8 cellular contexts compared by ENCODE assay signal in genomic region chr2:232634319-232635150, GRCh38. TPM values are rescaled to one million over a fixed set of nuclear protein-coding genes. Genes with fewer than 3 reads are reported as not detected.
A peak's percentile ranks its signal among the peaks of the same experiment; 100 is the strongest.
DNase-seq lines count a peak whose midpoint lies in the region; ATAC-seq and TF ChIP-seq lines count a peak whose summit lies in the region.

No MANE protein-coding gene starts in this region.

- H3K9me3 ChIP-seq in lung (ENCODE audit: control insufficient read depth in 2 of 2, insufficient read depth in 1 of 2, low read length in 1 of 2) = no peaks in the 10 kb centered on the region

- H3K4me1 Mint-ChIP-seq in activated T-cell treated with anti-CD3 and anti-CD28 coated beads, Interleukin-2, amount 50 U/mL, for 24 hours (ENCODE audit: low read depth) = peaks cover 6% of the 10 kb centered on the region
- H3K4me1 Mint-ChIP-seq in type B pancreatic cell (ENCODE audit: unreplicated experiment) = peaks cover 5% of the 10 kb centered on the region

- H3K27ac ChIP-seq in coronary artery = peak overlapping the region; percentile 90 to 94
- no peak overlapping the region for H3K27ac ChIP-seq in lung (ENCODE audit: low read depth in 1 of 2, low read length in 1 of 2)

- DNase-seq in activated T-cell treated with anti-CD3 and anti-CD28 coated beads, Interleukin-2, amount 50 U/mL, for 24 hours = no peak
- DNase-seq in activated T-cell treated with anti-CD3 and anti-CD28 coated beads, Interleukin-2, amount 50 U/mL, for 1 hour = no peak
- DNase-seq in coronary artery (ENCODE audit: low spot score) (peak; percentile 90), lung (ENCODE audit: low spot score) (no peak), type B pancreatic cell (ENCODE audit: extremely low spot score, unreplicated experiment) (no peak), GM10266 (ENCODE audit: extremely low spot score) (no peak), NCI-H526 (lab: John Stamatoyannopoulos, UW) (no peak)
- DNase-seq in NK-92 treated with Interleukin-12 subunit alpha and Interleukin-12 subunit beta, amount 100 ng/mL, for 24 hours (lab: John Stamatoyannopoulos, UW) = no peak

- peak overlapping the region; percentile 29 for H3K4me3 Mint-ChIP-seq in activated T-cell treated with anti-CD3 and anti-CD28 coated beads, Interleukin-2, amount 50 U/mL, for 24 hours
- peak overlapping the region; percentile 79 for H3K4me3 Mint-ChIP-seq in type B pancreatic cell

- 10 to 12% methylated on average over 50 of the region's 50 CpGs for whole genome bisulfite sequencing in lung, 2 donors

- peaks cover 52% of the 10 kb centered on the region for H3K27me3 Mint-ChIP-seq in activated T-cell treated with anti-CD3 and anti-CD28 coated beads, Interleukin-2, amount 50 U/mL, for 24 hours
- H3K27me3 Mint-ChIP-seq in type B pancreatic cell = peaks cover 50% of the 10 kb centered on the region

- H3K9me3 Mint-ChIP-seq in activated T-cell treated with anti-CD3 and anti-CD28 coated beads, Interleukin-2, amount 50 U/mL, for 24 hours = no peaks in the 10 kb centered on the region
- no peaks in the 10 kb centered on the region for H3K9me3 Mint-ChIP-seq in type B pancreatic cell

- no peak overlapping the region for H3K27ac Mint-ChIP-seq in activated T-cell treated with anti-CD3 and anti-CD28 coated beads, Interleukin-2, amount 50 U/mL, for 24 hours
- H3K27ac Mint-ChIP-seq in type B pancreatic cell = no peak overlapping the region

- TF ChIP-seq CTCF in coronary artery (IDR thresholded peaks at IDR 0.05) (no peak), lung (IDR thresholded peaks at IDR 0.05; ENCODE audit: control extremely low read depth, extremely low read depth) (no peak), type B pancreatic cell (conservative IDR thresholded peaks at IDR 0.05) (no peak), GM10266 (IDR thresholded peaks at IDR 0.05; ENCODE audit: control insufficient read depth, insufficient read depth, low read depth, missing control alignments) (no peak)

- H3K36me3 ChIP-seq in lung (ENCODE audit: control insufficient read depth in 2 of 2, insufficient read depth in 2 of 2, low read length in 2 of 2) = no peaks in the 10 kb centered on the region

- H3K36me3 Mint-ChIP-seq in activated T-cell treated with anti-CD3 and anti-CD28 coated beads, Interleukin-2, amount 50 U/mL, for 24 hours (ENCODE audit: low read depth) = no peaks in the 10 kb centered on the region
- H3K36me3 Mint-ChIP-seq in type B pancreatic cell = no peaks in the 10 kb centered on the region

- peak overlapping the region; percentile 82 for H3K4me3 ChIP-seq in coronary artery
- H3K4me3 ChIP-seq in lung = peak overlapping the region; percentile 16

- no peak for ATAC-seq in lung (ENCODE audit: insufficient read depth, low FRiP score)

- peaks cover 3% of the 10 kb centered on the region for H3K27me3 ChIP-seq in lung (ENCODE audit: control insufficient read depth, insufficient read depth)

- peaks cover 0 to 16% of the 10 kb centered on the region in 2 donors for H3K4me1 ChIP-seq in lung (ENCODE audit: control insufficient read depth in 2 of 2, insufficient read depth in 2 of 2, low read length in 2 of 2)

RNA-seq across cellular contexts. Expression of gene EFHD1, which starts 1.1 kb away (rescaled TPM):
- 1 to 10 TPM; 2.2 to 8.6 TPM for total RNA-seq in lung
- 1 to 10 TPM; 2.3 to 7.4 TPM for polyA plus RNA-seq in lung
- 2.5 and 6.0 TPM in 2 replicates for total RNA-seq in type B pancreatic cell (ENCODE audit: low replicate concordance)

Comparison
In these comparisons a context has a peak if more than half of its experiments do, and no peak if none do; other contexts are left out.
1. H3K27ac ChIP-seq: peak in coronary artery (2 of 2); none in lung (0 of 2).